16 cellular contexts compared by ENCODE assay signal in genomic region chr9:110918316-110919054, GRCh38.
DNase-seq lines count a peak whose midpoint lies in the region; ATAC-seq and TF ChIP-seq lines count a peak whose summit lies in the region.
"Had no signal": no experiment of that assay in that cellular context is flagged by ENCODE, and none has a peak within 500 bp of the region (broad histone marks: within the 10 kb centered on the region; RNA-seq: fewer than 3 reads in every experiment).

No MANE protein-coding gene starts in this region.

- H3K27ac Mint-ChIP-seq in endothelial cell (ENCODE audit: unreplicated experiment) = no peak overlapping the region
- no peak overlapping the region for H3K27ac Mint-ChIP-seq in activated naive CD4-positive, alpha-beta T cell treated with anti-CD3 and anti-CD28 coated beads, Interleukin-2, amount 10 ng/mL, durations not matched to agents 7 days and 5 days
- H3K27ac Mint-ChIP-seq: activated T-cell treated with anti-CD3 and anti-CD28 coated beads, Interleukin-2, amount 50 U/mL, for 72 hours; naive thymus-derived CD8-positive, alpha-beta T cell had no signal

- in situ Hi-C loops in brain microvascular endothelial cell (cut with HindIII; ENCODE audit: low pct_ligation_motif_present, low sequenced_read_pairs) = no loop called here

- H3K4me3 ChIP-seq in brain microvascular endothelial cell (ENCODE audit: low read depth, low read length) = no peak overlapping the region
- no peak overlapping the region for H3K4me3 ChIP-seq in hepatocyte
- H3K4me3 ChIP-seq in upper lobe of right lung = no peak overlapping the region
- H3K4me3 ChIP-seq: cardiac muscle cell, gastroesophageal sphincter, spleen had no signal

- TF ChIP-seq CTCF in brain microvascular endothelial cell (IDR thresholded peaks at IDR 0.05; ENCODE audit: low read depth, low read length, missing control alignments) = no peak
- TF ChIP-seq CTCF in hepatocyte (IDR thresholded peaks at IDR 0.05; ENCODE audit: poor library complexity) = no peak
- no peak for TF ChIP-seq CTCF in endothelial cell (IDR thresholded peaks at IDR 0.05; ENCODE audit: unreplicated experiment)
- no peak for TF ChIP-seq CTCF in upper lobe of right lung (IDR thresholded peaks at IDR 0.05)

- H3K9me2 ChIP-seq in hepatocyte (replicated peaks; ENCODE audit: insufficient read depth) = no peaks in the 10 kb centered on the region

- H3K9me3 ChIP-seq in hepatocyte (ENCODE audit: low read depth) (no peaks in the 10 kb centered on the region), upper lobe of right lung (no peaks in the 10 kb centered on the region)
- H3K9me3 ChIP-seq: gastroesophageal sphincter had no signal

- H3K4me1 ChIP-seq in hepatocyte (ENCODE audit: insufficient read depth) = no peaks in the 10 kb centered on the region
- peaks cover 6% of the 10 kb centered on the region for H3K4me1 ChIP-seq in upper lobe of right lung

- no peak overlapping the region for H3K4me3 Mint-ChIP-seq in endothelial cell (ENCODE audit: unreplicated experiment)
- no peak overlapping the region for H3K4me3 Mint-ChIP-seq in activated naive CD4-positive, alpha-beta T cell treated with anti-CD3 and anti-CD28 coated beads, Interleukin-2, amount 10 ng/mL, durations not matched to agents 7 days and 5 days
- H3K4me3 Mint-ChIP-seq: activated T-cell treated with anti-CD3 and anti-CD28 coated beads, Interleukin-2, amount 50 U/mL, for 72 hours; naive thymus-derived CD8-positive, alpha-beta T cell had no signal

- no peak overlapping the region for H3K4me2 ChIP-seq in hepatocyte

- H3K9me3 Mint-ChIP-seq in endothelial cell (ENCODE audit: unreplicated experiment) = no peaks in the 10 kb centered on the region
- H3K9me3 Mint-ChIP-seq in activated naive CD4-positive, alpha-beta T cell treated with anti-CD3 and anti-CD28 coated beads, Interleukin-2, amount 10 ng/mL, durations not matched to agents 7 days and 5 days = peaks cover 3% of the 10 kb centered on the region

- H4K20me1 ChIP-seq in hepatocyte (ENCODE audit: insufficient read depth, poor library complexity, severe bottlenecking) = no peaks in the 10 kb centered on the region

- DNase-seq in A172 (ENCODE audit: low spot score) (peak; percentile 44), HT1080 (ENCODE audit: low read depth) (peak; percentile 36), brain microvascular endothelial cell (peak; percentile 44), hepatocyte (ENCODE audit: low spot score) (no peak), endothelial cell (ENCODE audit: low spot score) (no peak), NCI-H1417 (lab: John Stamatoyannopoulos, UW) (no peak), upper lobe of right lung (no peak)
- DNase-seq in activated naive CD4-positive, alpha-beta T cell treated with anti-CD3 and anti-CD28 coated beads, Interleukin-2, amount 10 ng/mL, durations not matched to agents 7 days and 5 days = no peak
- DNase-seq: activated T-cell treated with anti-CD3 and anti-CD28 coated beads, Interleukin-2, amount 50 U/mL, for 72 hours; DND-41; KG1; kidney glomerular epithelial cell; naive thymus-derived CD8-positive, alpha-beta T cell; spleen had no signal

- H3K27me3 ChIP-seq in brain microvascular endothelial cell (replicated peaks) (no peaks in the 10 kb centered on the region), hepatocyte (no peaks in the 10 kb centered on the region), upper lobe of right lung (no peaks in the 10 kb centered on the region)
- H3K27me3 ChIP-seq: cardiac muscle cell, gastroesophageal sphincter, spleen had no signal

- H3K79me2 ChIP-seq in hepatocyte = peaks cover 16% of the 10 kb centered on the region

- no peaks in the 10 kb centered on the region for H3K4me1 Mint-ChIP-seq in endothelial cell (ENCODE audit: unreplicated experiment)
- no peaks in the 10 kb centered on the region for H3K4me1 Mint-ChIP-seq in activated naive CD4-positive, alpha-beta T cell treated with anti-CD3 and anti-CD28 coated beads, Interleukin-2, amount 10 ng/mL, durations not matched to agents 7 days and 5 days
- H3K4me1 Mint-ChIP-seq: naive thymus-derived CD8-positive, alpha-beta T cell had no signal

- H3K27ac ChIP-seq in brain microvascular endothelial cell (peak overlapping the region; percentile 73), hepatocyte (peak overlapping the region; percentile 56), upper lobe of right lung (no peak overlapping the region)
- H3K27ac ChIP-seq: cardiac muscle cell had no signal

- CTCF ChIA-PET in activated naive CD4-positive, alpha-beta T cell treated with anti-CD3 and anti-CD28 coated beads, Interleukin-2, amount 10 ng/mL, durations not matched to agents 7 days and 5 days (lab: Charles Lee) = no interaction called here

- 88% methylated on average over 1 of the region's 1 CpG for WGBS in hepatocyte (ENCODE audit: low lambda C conversion rate, missing lambda C conversion rate)

- ATAC-seq in upper lobe of right lung = no peak
- ATAC-seq: activated T-cell treated with anti-CD3 and anti-CD28 coated beads, Interleukin-2, amount 50 U/mL, for 72 hours; gastroesophageal sphincter; naive thymus-derived CD8-positive, alpha-beta T cell had no signal

- intact Hi-C loops in upper lobe of right lung (cut with DNase I) = no loop called here

- H3K27me3 Mint-ChIP-seq in endothelial cell (ENCODE audit: unreplicated experiment) = no peaks in the 10 kb centered on the region
- no peaks in the 10 kb centered on the region for H3K27me3 Mint-ChIP-seq in activated naive CD4-positive, alpha-beta T cell treated with anti-CD3 and anti-CD28 coated beads, Interleukin-2, amount 10 ng/mL, durations not matched to agents 7 days and 5 days
- H3K27me3 Mint-ChIP-seq: naive thymus-derived CD8-positive, alpha-beta T cell had no signal

- H3K36me3 ChIP-seq in brain microvascular endothelial cell (replicated peaks) (no peaks in the 10 kb centered on the region), hepatocyte (replicated peaks; ENCODE audit: insufficient read depth, low read depth) (no peaks in the 10 kb centered on the region), upper lobe of right lung (no peaks in the 10 kb centered on the region)
- H3K36me3 ChIP-seq: cardiac muscle cell, gastroesophageal sphincter, spleen had no signal

- H2AFZ ChIP-seq in hepatocyte = no peak overlapping the region

- no peaks in the 10 kb centered on the region for H3K36me3 Mint-ChIP-seq in endothelial cell (ENCODE audit: low read depth, unreplicated experiment)
- H3K36me3 Mint-ChIP-seq in activated naive CD4-positive, alpha-beta T cell treated with anti-CD3 and anti-CD28 coated beads, Interleukin-2, amount 10 ng/mL, durations not matched to agents 7 days and 5 days = no peaks in the 10 kb centered on the region

Comparison
In these comparisons a context has a peak if more than half of its experiments do, and no peak if none do; other contexts are left out.
1. DNase-seq: peak in A172 (single experiment), HT1080 (single experiment) and brain microvascular endothelial cell (single experiment); none in hepatocyte (single experiment), endothelial cell (single experiment), NCI-H1417 (0 of 3), upper lobe of right lung (single experiment) and activated naive CD4-positive, alpha-beta T cell treated with anti-CD3 and anti-CD28 coated beads, Interleukin-2, amount 10 ng/mL, durations not matched to agents 7 days and 5 days (single experiment).